1 cellular context compared by ENCODE assay signal in genomic region chr14:67619446-67620216, GRCh38.
TF ChIP-seq lines count a peak whose summit lies in the region.

TSS of gene ARG2 (plus strand) at chr14:67619920. CDS start at chr14:67619978, 58 bp downstream.

TF ChIP-seq in H1, 55 proteins besides CTCF, POLR2A, EP300 and RAD21 (continued from another document):
- TF ChIP-seq TCF12 (IDR thresholded peaks at IDR 0.05; ENCODE audit: low read depth, low read length) (no peak), ATF3 (IDR thresholded peaks at IDR 0.05; ENCODE audit: insufficient read depth, low read depth, low read length) (0 out of 2 replicates have a peak, but pooled peaks have one; percentile 1), TEAD4 (IDR thresholded peaks at IDR 0.05; ENCODE audit: low read depth, low read length) (0 out of 2 replicates have a peak, but pooled peaks have one; percentile 2), RFX5 (IDR thresholded peaks at IDR 0.05; ENCODE audit: borderline replicate concordance, low read depth, low read length) (peak; percentile 17; the same call in 1 of the 2 replicates), PHF8 (conservative IDR thresholded peaks at IDR 0.05; ENCODE audit: low read depth, low read length) (peak; percentile 73), SIN3A (conservative IDR thresholded peaks at IDR 0.05 in 1 of 2, IDR thresholded peaks at IDR 0.05 in 1 of 2; ENCODE audit: low read depth in 1 of 2, low read length in 2 of 2) (peak; percentile 44 to 71; a peak in 2 of 4 replicates), BRCA1 (IDR thresholded peaks at IDR 0.05; ENCODE audit: low read depth, low read length) (no peak), SIRT6 (IDR thresholded peaks at IDR 0.05; ENCODE audit: low read length) (no peak), CREB1 (IDR thresholded peaks at IDR 0.05) (peak; percentile 97), JUND (IDR thresholded peaks at IDR 0.05; ENCODE audit: low read length) (peak; percentile 100), POLR2AphosphoS5 (IDR thresholded peaks at IDR 0.05; ENCODE audit: low read depth, low read length) (peak; percentile 74), RBBP5 (IDR thresholded peaks at IDR 0.05; ENCODE audit: borderline replicate concordance, low read depth, low read length) (peak; percentile 76), GABPA (IDR thresholded peaks at IDR 0.05; ENCODE audit: borderline replicate concordance, insufficient read depth, low read length) (no peak), CHD7 (IDR thresholded peaks at IDR 0.05; ENCODE audit: insufficient replicate concordance, low read length) (no peak), CTBP2 (IDR thresholded peaks at IDR 0.05; ENCODE audit: borderline replicate concordance, insufficient read depth, insufficient read length, low read length) (peak; percentile 87), CBX5 (IDR thresholded peaks at IDR 0.05; ENCODE audit: low read depth, low read length) (no peak), KDM1A (IDR thresholded peaks at IDR 0.05; ENCODE audit: borderline replicate concordance, low read length) (no peak), CBX8 (IDR thresholded peaks at IDR 0.05; ENCODE audit: borderline replicate concordance, low read depth, low read length) (no peak), GTF2F1 (IDR thresholded peaks at IDR 0.05; ENCODE audit: borderline replicate concordance, low read depth, low read length) (no peak), FOSL1 (IDR thresholded peaks at IDR 0.05; ENCODE audit: insufficient read depth, low read depth, low read length) (no peak), KDM4A (IDR thresholded peaks at IDR 0.05; ENCODE audit: low read depth, low read length, severe bottlenecking) (peak; percentile 94), HDAC6 (IDR thresholded peaks at IDR 0.05; ENCODE audit: low read depth, low read length) (no peak), EZH2 (IDR thresholded peaks at IDR 0.05; ENCODE audit: low read depth, low read length, severe bottlenecking) (no peak), CHD1 (IDR thresholded peaks at IDR 0.05; ENCODE audit: low read depth, low read length) (no peak), CHD2 (IDR thresholded peaks at IDR 0.05; ENCODE audit: low read length) (no peak), YY1 (IDR thresholded peaks at IDR 0.05; ENCODE audit: low read depth, low read length) (no peak), SP1 (IDR thresholded peaks at IDR 0.05; ENCODE audit: low read depth, low read length) (0 out of 2 replicates have a peak, but pooled peaks have one; percentile 34), USF2 (IDR thresholded peaks at IDR 0.05; ENCODE audit: low read length) (no peak), SP2 (IDR thresholded peaks at IDR 0.05; ENCODE audit: low read length) (no peak), RNF2 (IDR thresholded peaks at IDR 0.05; ENCODE audit: borderline replicate concordance, low read depth, low read length, missing control alignments, poor library complexity, severe bottlenecking) (no peak), SIX5 (IDR thresholded peaks at IDR 0.05; ENCODE audit: low read depth, low read length) (no peak), ATF2 (IDR thresholded peaks at IDR 0.05; ENCODE audit: low read length) (peak; percentile 94), ASH2L (IDR thresholded peaks at IDR 0.05; ENCODE audit: low read length) (peak; percentile 78), E2F6 (IDR thresholded peaks at IDR 0.05) (no peak), JUN (IDR thresholded peaks at IDR 0.05; ENCODE audit: low read depth, low read length) (peak; percentile 93), RXRA (IDR thresholded peaks at IDR 0.05; ENCODE audit: insufficient read depth, low read depth, low read length) (no peak), TAF7 (optimal IDR thresholded peaks at IDR 0.05; ENCODE audit: borderline replicate concordance, low read depth, low read length) (peak; percentile 29), POU5F1 (IDR thresholded peaks at IDR 0.05; ENCODE audit: low read depth, low read length) (no peak), TBP (IDR thresholded peaks at IDR 0.05; ENCODE audit: low read depth, low read length) (peak; percentile 78), MAX (IDR thresholded peaks at IDR 0.05) (peak; percentile 70), NRF1 (IDR thresholded peaks at IDR 0.05; ENCODE audit: low read depth, low read length) (no peak), SUZ12 (IDR thresholded peaks at IDR 0.05; ENCODE audit: low read length) (no peak; the same call in 1 of the 2 replicates), MAFK (IDR thresholded peaks at IDR 0.05; ENCODE audit: low read depth, low read length) (no peak), BACH1 (IDR thresholded peaks at IDR 0.05; ENCODE audit: low read length) (no peak), TAF1 (IDR thresholded peaks at IDR 0.05; ENCODE audit: low read depth, low read length) (peak; percentile 83; the same call in 1 of the 2 replicates), KDM5A (IDR thresholded peaks at IDR 0.05; ENCODE audit: low read length) (no peak), EGR1 (IDR thresholded peaks at IDR 0.05; ENCODE audit: borderline replicate concordance, low read depth, low read length) (no peak), NANOG (IDR thresholded peaks at IDR 0.05; ENCODE audit: insufficient read depth, low read depth, low read length, poor library complexity, severe bottlenecking) (no peak), CEBPB (IDR thresholded peaks at IDR 0.05; ENCODE audit: low read depth, low read length) (no peak), ZNF274 (IDR thresholded peaks at IDR 0.05; ENCODE audit: borderline replicate concordance, extremely low read depth, low read length) (no peak), BCL11A (IDR thresholded peaks at IDR 0.05; ENCODE audit: low read depth in 2 of 2, low read length in 2 of 2) (no peak)
